ENCODE assay signal across 8 cellular contexts in the genomic region with DNA sequence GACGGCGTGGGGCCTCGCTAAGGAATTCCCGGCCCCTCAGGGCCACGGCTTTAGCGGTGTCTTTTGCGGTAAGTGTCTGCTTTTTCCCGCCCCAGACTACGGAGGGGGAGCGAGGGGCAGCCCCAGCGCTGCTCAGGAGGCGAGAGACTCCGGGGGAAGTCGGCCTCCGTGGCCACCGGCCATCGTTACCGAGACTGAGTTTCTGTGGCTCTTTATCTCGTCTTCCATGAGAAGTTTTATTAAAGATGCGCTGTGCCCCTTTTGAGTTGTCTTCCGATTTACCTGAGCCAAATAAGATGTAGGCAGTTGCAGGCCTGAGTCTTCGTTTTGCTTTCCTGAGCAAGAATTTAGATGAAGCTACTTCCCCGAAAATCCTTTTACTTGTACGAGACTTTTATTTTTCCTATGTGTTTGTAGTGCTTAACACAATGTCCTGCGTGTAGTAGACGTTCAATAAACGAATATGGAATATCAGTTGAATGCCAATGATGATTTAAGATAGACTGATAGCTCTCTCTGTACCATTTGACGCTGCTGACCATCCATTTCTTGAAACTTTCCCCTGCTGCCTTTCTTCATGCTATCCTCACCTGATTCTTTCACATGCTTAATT. TPM values are rescaled to one million over a fixed set of nuclear protein-coding genes. Genes with fewer than 3 reads are reported as not detected.
A peak's percentile ranks its signal among the peaks of the same experiment; 100 is the strongest.
DNase-seq lines count a peak whose midpoint lies in the region; ATAC-seq and TF ChIP-seq lines count a peak whose summit lies in the region.

No MANE protein-coding gene starts in this region.

- WGBS in right lobe of liver (ENCODE audit: insufficient coverage, low coverage, low lambda C conversion rate, missing lambda C conversion rate): 1% methylated on average over 10 of the region's 28 CpGs

- intact Hi-C loops in ascending aorta (cut with DNase I): loop anchor here (2.0 to 10.0 kb wide), 6 partner anchors 268 to 824 kb away; a partner anchor contains a TSS
- intact Hi-C loops in right lobe of liver (cut with DNase I): no loop called here
- intact Hi-C loops in vagina (cut with DNase I): loop anchor here (2.0 kb wide), 2 partner anchors 64 to 108 kb away; a partner anchor contains a TSS

- H3K27ac ChIP-seq in ascending aorta (peak overlapping the region; percentile 94 to 99), right lobe of liver (peak overlapping the region; percentile 91 to 98 (median 93)), vagina (peak overlapping the region; percentile 97)

- H3K36me3 ChIP-seq in ascending aorta (no peaks in the 10 kb centered on the region), right lobe of liver (no peaks in the 10 kb centered on the region), vagina (no peaks in the 10 kb centered on the region)

- H3K27me3 ChIP-seq in ascending aorta (no peaks in the 10 kb centered on the region), right lobe of liver (no peaks in the 10 kb centered on the region), vagina (no peaks in the 10 kb centered on the region)

- H3K4me1 ChIP-seq in ascending aorta: peaks cover 0 to 39% of the 10 kb centered on the region in 2 donors
- H3K4me1 ChIP-seq in right lobe of liver: peaks cover 0 to 29% (median 5%) of the 10 kb centered on the region in 4 donors
- peaks cover 59% of the 10 kb centered on the region for H3K4me1 ChIP-seq in vagina

- DNase-seq in NOMO-1 treated with DMSO at 0.1 percent for 48 hours (lab: John Stamatoyannopoulos, UW; ENCODE audit: unreplicated experiment) (peak; percentile 42), NOMO-1 treated with dmso at 0.1 percent for 144 hours (lab: John Stamatoyannopoulos, UW; ENCODE audit: unreplicated experiment) (no peak), ascending aorta (ENCODE audit: low spot score in 2 of 2) (no peak), right lobe of liver (no peak), vagina (ENCODE audit: extremely low spot score in 2 of 2) (no peak), NAMALWA (ENCODE audit: low spot score) (no peak)
- DNase-seq in activated naive CD4-positive, alpha-beta T cell treated with Interleukin-2 at 50 U/mL for 16 hours: no peak

- TF ChIP-seq POLR2A in right lobe of liver (IDR thresholded peaks at IDR 0.05) (no peak), vagina (IDR thresholded peaks at IDR 0.05) (no peak)

- ATAC-seq in HG03135 (IDR thresholded peaks at IDR 0.05; ENCODE audit: unreplicated experiment) (peak; percentile 19), right lobe of liver (peak; percentile 7 to 13 (median 9))

- H3K4me3 ChIP-seq in ascending aorta (peak overlapping the region; percentile 79 to 91), right lobe of liver (peak overlapping the region; percentile 72 to 94 (median 83)), vagina (peak overlapping the region; percentile 63 to 98)

- no peaks in the 10 kb centered on the region for H3K9me3 ChIP-seq in ascending aorta
- no peaks in the 10 kb centered on the region for H3K9me3 ChIP-seq in right lobe of liver
- H3K9me3 ChIP-seq in vagina: no peaks in the 10 kb centered on the region

- TF ChIP-seq CTCF in ascending aorta (IDR thresholded peaks at IDR 0.05) (no peak), right lobe of liver (IDR thresholded peaks at IDR 0.05) (no peak), vagina (IDR thresholded peaks at IDR 0.05) (no peak)

RNA-seq across cellular contexts. Expression of a gene that starts 0.5 kb away (rescaled TPM):
- total RNA-seq in ascending aorta (87.7 TPM), right lobe of liver (10 to 100 TPM; 35.1 to 46.7 (median 41.0) TPM), vagina (37.6 TPM)

Comparison
In these comparisons a context has a peak if more than half of its experiments do, and no peak if none do; other contexts are left out.
1. intact Hi-C loops: an anchor here in ascending aorta (2.0 to 10.0 kb wide) and vagina (2.0 kb wide); none called in right lobe of liver.